Comparison of ENCODE assay signal across 8 cellular contexts in genomic region chr2:78999410-78999809, GRCh38. TPM values are rescaled to one million over a fixed set of nuclear protein-coding genes. Genes with fewer than 3 reads are reported as not detected.
DNase-seq lines count a peak whose midpoint lies in the region; ATAC-seq and TF ChIP-seq lines count a peak whose summit lies in the region.

No MANE protein-coding gene starts in this region.

- in situ Hi-C loops in ACHN (cut with HindIII; ENCODE audit: low pct_ligation_motif_present, low pct_unique_long_range_greater_than_20kb, low sequenced_read_pairs), result no loop called here

- TF ChIP-seq EP300 in gastroesophageal sphincter (IDR thresholded peaks at IDR 0.05), result no peak

- WGBS in gastroesophageal sphincter (ENCODE audit: low coverage in 1 of 2), 2 donors, result 60 to 65% methylated on average over 1 to 3 of the region's 3 CpGs

- no peaks in the 10 kb centered on the region for H3K4me1 ChIP-seq in Peyer's patch
- no peaks in the 10 kb centered on the region for H3K4me1 ChIP-seq in gastroesophageal sphincter

- no peaks in the 10 kb centered on the region for H3K36me3 ChIP-seq in Peyer's patch
- H3K36me3 ChIP-seq in gastroesophageal sphincter, result no peaks in the 10 kb centered on the region

- H3K27me3 ChIP-seq in Peyer's patch (no peaks in the 10 kb centered on the region), gastroesophageal sphincter (peaks cover 12% of the 10 kb centered on the region)

- H3K27ac ChIP-seq in Peyer's patch (no peak overlapping the region), gastroesophageal sphincter (no peak overlapping the region)

- DNase-seq in ACHN (peak; percentile 44), Peyer's patch (no peak), iPS-NIHi7 (ENCODE audit: extremely low spot score) (peak; percentile 19), NCI-H1092 treated with DMSO at 0.1 percent for 48 hours (lab: John Stamatoyannopoulos, UW) (no peak)

- TF ChIP-seq CTCF in Peyer's patch (IDR thresholded peaks at IDR 0.05), result peak in 4 of 6 experiments; percentile 15 to 55 (median 40)
- TF ChIP-seq CTCF in gastroesophageal sphincter (IDR thresholded peaks at IDR 0.05), result peak in 1 of 4 experiments; percentile 33

- peak; percentile 44 for ATAC-seq in GM18868 (IDR thresholded peaks at IDR 0.05; ENCODE audit: unreplicated experiment)
- ATAC-seq in HG03095 (IDR thresholded peaks at IDR 0.05; ENCODE audit: unreplicated experiment), result no peak
- no peak for ATAC-seq in gastroesophageal sphincter
- no peak for ATAC-seq in GM19455 (IDR thresholded peaks at IDR 0.05; ENCODE audit: unreplicated experiment)

- H3K4me3 ChIP-seq in Peyer's patch (no peak overlapping the region), gastroesophageal sphincter (no peak overlapping the region)

- H3K9me3 ChIP-seq in Peyer's patch (no peaks in the 10 kb centered on the region), gastroesophageal sphincter (no peaks in the 10 kb centered on the region)

- TF ChIP-seq POLR2A in Peyer's patch (IDR thresholded peaks at IDR 0.05), result no peak
- no peak for TF ChIP-seq POLR2A in gastroesophageal sphincter (IDR thresholded peaks at IDR 0.05)

RNA-seq across cellular contexts. Expression of gene REG3G, which starts 26.1 kb away (rescaled TPM):
- total RNA-seq in Peyer's patch (10 to 100 TPM in 1 of 4 donors, not detected in 3; 33.1 TPM), gastroesophageal sphincter (not detected)

Comparison
In these comparisons a context has a peak if more than half of its experiments do, and no peak if none do; other contexts are left out.
1. DNase-seq: peak in ACHN (single experiment) and iPS-NIHi7 (single experiment); none in Peyer's patch (0 of 3) and NCI-H1092 treated with DMSO at 0.1 percent for 48 hours (single experiment).